ENCODE assay signal across 27 cellular contexts in genomic region chr12:115730975-115731541, GRCh38.
"Had no signal": no experiment of that assay in that cellular context is flagged by ENCODE, and none has a peak within 500 bp of the region (broad histone marks: within the 10 kb centered on the region; RNA-seq: fewer than 3 reads in every experiment).

No MANE protein-coding gene starts in this region.

- H3K4me1 ChIP-seq: stomach, suprapubic skin, testis, thyroid gland, tibial artery, tibial nerve, transverse colon, upper lobe of left lung, upper lobe of right lung, uterus, vagina had no signal

- H3K27me3 ChIP-seq: stomach, testis, thyroid gland, tibial nerve, transverse colon, upper lobe of left lung, upper lobe of right lung, uterus, vagina had no signal

- H3K9me3 ChIP-seq: stomach, suprapubic skin, testis, thoracic aorta, thyroid gland, tibial artery, tibial nerve, transverse colon, upper lobe of left lung, upper lobe of right lung, uterus, vagina had no signal

- DNase-seq: stimulated activated CD4-positive, alpha-beta T cell treated with anti-CD3 and anti-CD28 coated beads, Interleukin-2, amount 100 ng/mL, for 48 hours; stimulated activated CD4-positive, alpha-beta T cell treated with anti-CD3 and anti-CD28 coated beads, Interleukin-4, amount 100 ng/mL, for 1 hour; stimulated activated CD4-positive, alpha-beta T cell treated with anti-CD3 and anti-CD28 coated beads, Interleukin-4, amount 100 ng/mL, for 24 hours; stimulated activated CD4-positive, alpha-beta T cell treated with anti-CD3 and anti-CD28 coated beads, Interleukin-4, amount 100 ng/mL, for 4 hours; stimulated activated CD8-positive, alpha-beta memory T cell treated with anti-CD3 and anti-CD28 coated beads, Interleukin-4, amount 100 ng/mL, for 48 hours; stimulated activated naive B cell treated with anti-CD40 and anti-IgM and Interleukin-4, amounts not matched to agents 10 μg/mL and 1 μg/mL and 100 μg/mL, for 72 hours; stimulated activated naive CD4-positive, alpha-beta T cell; stimulated activated naive CD4-positive, alpha-beta T cell treated with Interleukin-2 at 50 U/mL for 16 hours; stimulated activated naive CD8-positive, alpha-beta T cell treated with anti-CD3 and anti-CD28 coated beads, Interleukin-15, amount 100 ng/mL, for 72 hours; stimulated activated naive CD8-positive, alpha-beta T cell treated with anti-CD3 and anti-CD28 coated beads, Interleukin-15, Interleukin-2, amounts not matched to agents 100 U/mL and 50 U/mL, for 24 hours; stomach; substantia nigra; testis; thyroid gland; tibial artery; transverse colon; trophoblast cell; upper lobe of left lung; upper lobe of right lung; uterus had no signal

- H3K4me3 ChIP-seq: stomach, suprapubic skin, testis, thoracic aorta, thyroid gland, tibial artery, tibial nerve, transverse colon, upper lobe of left lung, upper lobe of right lung, uterus, vagina had no signal

- H3K36me3 ChIP-seq: stomach, suprapubic skin, thoracic aorta, thyroid gland, tibial artery, tibial nerve, transverse colon, upper lobe of left lung, upper lobe of right lung, uterus, vagina had no signal

- H3K27ac ChIP-seq: stomach, suprapubic skin, testis, thoracic aorta, thyroid gland, tibial artery, tibial nerve, transverse colon, upper lobe of left lung, upper lobe of right lung, uterus, vagina had no signal

- FAIRE-seq: urothelium cell line had no signal

- ATAC-seq: stimulated activated effector memory CD8-positive, alpha-beta T cell treated with anti-CD3 and anti-CD28 coated beads, Interleukin-12 subunit alpha, Interleukin-12 subunit beta, amount 100 ng/mL, for 72 hours; stimulated activated memory B cell treated with anti-CD40 and anti-IgM and Interleukin-4, amounts not matched to agents 10 μg/mL and 1 μg/mL and 100 μg/mL, for 72 hours; stimulated activated naive B cell treated with anti-CD40 and anti-IgM and Interleukin-4, amounts not matched to agents 10 μg/mL and 1 μg/mL and 100 μg/mL, for 72 hours; stimulated activated naive CD8-positive, alpha-beta T cell treated with anti-CD3 and anti-CD28 coated beads, Interleukin-15, amount 100 ng/mL, for 72 hours; stimulated activated naive CD8-positive, alpha-beta T cell treated with anti-CD3 and anti-CD28 coated beads, Interleukin-15, Interleukin-2, amounts not matched to agents 100 U/mL and 50 U/mL, for 24 hours; upper lobe of right lung had no signal
